ENCODE assay signal across 16 cellular contexts in genomic region chr16:85579199-85579598, GRCh38. TPM values are rescaled to one million over a fixed set of nuclear protein-coding genes. Genes with fewer than 3 reads are reported as not detected.
DNase-seq lines count a peak whose midpoint lies in the region; ATAC-seq and TF ChIP-seq lines count a peak whose summit lies in the region.
"Had no signal": no experiment of that assay in that cellular context is flagged by ENCODE, and none has a peak within 500 bp of the region (broad histone marks: within the 10 kb centered on the region; RNA-seq: fewer than 3 reads in every experiment).

No MANE protein-coding gene starts in this region.

- TF ChIP-seq POLR2A in transverse colon (IDR thresholded peaks at IDR 0.05) = no peak

- no peak overlapping the region for H4K8ac ChIP-seq in mesenchymal stem cell (ENCODE audit: low read length)

- intact Hi-C loops in colonic mucosa (cut with DNase I) (no loop called here), transverse colon (cut with DNase I; ENCODE audit: low total_unique reads) (no loop called here)

- no peak for ATAC-seq in GM21576 (IDR thresholded peaks at IDR 0.05; ENCODE audit: unreplicated experiment)
- ATAC-seq: heart left ventricle had no signal

- peak overlapping the region; percentile 4 for H3K4me3 ChIP-seq in HUES6 (ENCODE audit: low read depth, low read length)
- no peak overlapping the region for H3K4me3 ChIP-seq in colonic mucosa
- no peak overlapping the region for H3K4me3 ChIP-seq in mesenchymal stem cell (ENCODE audit: insufficient read depth in 1 of 2, low read depth in 1 of 2, low read length in 2 of 2)
- no peak overlapping the region for H3K4me3 ChIP-seq in transverse colon
- H3K4me3 ChIP-seq: heart left ventricle, stomach had no signal

- no peaks in the 10 kb centered on the region; the same call in 1 of the 2 replicates for H3K9me3 ChIP-seq in HUES6 (ENCODE audit: control insufficient read depth, insufficient read depth, low read depth, low read length)
- H3K9me3 ChIP-seq in colonic mucosa = no peaks in the 10 kb centered on the region
- H3K9me3 ChIP-seq in mesenchymal stem cell (ENCODE audit: control insufficient read depth, low read length) = no peaks in the 10 kb centered on the region
- no peaks in the 10 kb centered on the region for H3K9me3 ChIP-seq in transverse colon
- H3K9me3 ChIP-seq: heart left ventricle, stomach had no signal

- H3K4ac ChIP-seq in mesenchymal stem cell (ENCODE audit: low read depth in 1 of 2, low read length in 2 of 2) = peak overlapping the region in 1 of 2 experiments; percentile 61

- in situ Hi-C loops in transverse colon (cut with MboI; ENCODE audit: low pct_ligation_motif_present in 1 of 4, low pct_unique_long_range_greater_than_20kb in 1 of 4, low sequenced_read_pairs in 3 of 4) = no loop called here

- H2AK5ac ChIP-seq in mesenchymal stem cell (ENCODE audit: low read length, severe bottlenecking) = no peak overlapping the region

- no peak overlapping the region for H2BK12ac ChIP-seq in mesenchymal stem cell (ENCODE audit: low read length in 2 of 2)

- H2BK15ac ChIP-seq in mesenchymal stem cell (ENCODE audit: low read depth, poor library complexity, severe bottlenecking) = peak overlapping the region; percentile 20

- H3K27ac ChIP-seq in HUES6 (ENCODE audit: low read depth, low read length) (peak overlapping the region; percentile 20; the same call in 1 of the 2 replicates), colonic mucosa (peak overlapping the region; percentile 16), mesenchymal stem cell (ENCODE audit: low read length, poor library complexity, severe bottlenecking) (no peak overlapping the region), transverse colon (peak overlapping the region; percentile 4 to 57 (median 49))
- H3K27ac ChIP-seq: stomach had no signal

- no peak overlapping the region for H2AFZ ChIP-seq in mesenchymal stem cell (ENCODE audit: low read depth, low read length)

- H3K36me3 ChIP-seq in HUES6 (ENCODE audit: control insufficient read depth, insufficient read depth, low read length) (no peaks in the 10 kb centered on the region), colonic mucosa (no peaks in the 10 kb centered on the region), mesenchymal stem cell (ENCODE audit: control insufficient read depth in 1 of 2, insufficient read depth in 2 of 2, low read depth in 1 of 2, low read length in 2 of 2) (peaks cover 0 to 6% of the 10 kb centered on the region in 2 experiments), transverse colon (no peaks in the 10 kb centered on the region)
- H3K36me3 ChIP-seq: heart left ventricle, stomach had no signal

- peak overlapping the region; percentile 50 for H2BK120ac ChIP-seq in mesenchymal stem cell (ENCODE audit: low read depth, low read length)

- no peak for TF ChIP-seq CTCF in colonic mucosa (IDR thresholded peaks at IDR 0.05)
- no peak for TF ChIP-seq CTCF in transverse colon (IDR thresholded peaks at IDR 0.05)

- peaks cover 51% of the 10 kb centered on the region for H3K79me1 ChIP-seq in mesenchymal stem cell (replicated peaks; ENCODE audit: low read length, poor library complexity, severe bottlenecking)

- H4K91ac ChIP-seq in mesenchymal stem cell (ENCODE audit: low read length) = peak overlapping the region; percentile 91

- peaks cover 93% of the 10 kb centered on the region for H3K4me1 ChIP-seq in HUES6 (ENCODE audit: control insufficient read depth, insufficient read depth, low read length)
- peaks cover 23% of the 10 kb centered on the region for H3K4me1 ChIP-seq in colonic mucosa
- peaks cover 43% of the 10 kb centered on the region for H3K4me1 ChIP-seq in mesenchymal stem cell (ENCODE audit: control insufficient read depth, insufficient read depth, low read depth, low read length)
- peaks cover 17 to 85% (median 75%) of the 10 kb centered on the region in 4 donors for H3K4me1 ChIP-seq in transverse colon

- H3K9ac ChIP-seq in HUES6 (ENCODE audit: low read length) = peak overlapping the region; percentile 50
- no peak overlapping the region for H3K9ac ChIP-seq in colonic mucosa (ENCODE audit: low read depth in 2 of 2, low read length in 2 of 2)
- H3K9ac ChIP-seq in mesenchymal stem cell (ENCODE audit: low read length) = no peak overlapping the region

- H2BK5ac ChIP-seq in mesenchymal stem cell (ENCODE audit: low read depth, low read length, poor library complexity, severe bottlenecking) = no peak overlapping the region

- peak overlapping the region; percentile 50 to 91 for H3K18ac ChIP-seq in mesenchymal stem cell (ENCODE audit: low read depth in 1 of 2, low read length in 2 of 2)

- H3K27me3 ChIP-seq in HUES6 (ENCODE audit: control insufficient read depth, insufficient read depth, low read length) = peaks cover 39% of the 10 kb centered on the region
- no peaks in the 10 kb centered on the region for H3K27me3 ChIP-seq in colonic mucosa
- no peaks in the 10 kb centered on the region for H3K27me3 ChIP-seq in mesenchymal stem cell (ENCODE audit: control insufficient read depth in 1 of 2, insufficient read depth in 1 of 2, low read length in 2 of 2)
- H3K27me3 ChIP-seq in transverse colon = no peaks in the 10 kb centered on the region
- H3K27me3 ChIP-seq: heart left ventricle, stomach had no signal

- no peak overlapping the region for H3K14ac ChIP-seq in mesenchymal stem cell (ENCODE audit: low read length in 2 of 2)

- DNase-seq in colonic mucosa (no peak), mesenchymal stem cell (no peak), transverse colon (no peak), Kasumi-1 (lab: John Stamatoyannopoulos, UW) (no peak), cerebellar cortex (ENCODE audit: low spot score) (no peak)
- DNase-seq: activated T-cell treated with anti-CD3 and anti-CD28 coated beads for 4 hours, cerebellar nuclear complex, DND-41, erythroblast, heart left ventricle, NCI-H1694, NCI-H774, small intestine, stomach had no signal

- no peak overlapping the region for H3K23ac ChIP-seq in mesenchymal stem cell (ENCODE audit: low read length in 2 of 2)

- no peak for TF ChIP-seq EP300 in transverse colon (IDR thresholded peaks at IDR 0.05; ENCODE audit: low read depth)

- WGBS in mesenchymal stem cell = 34% methylated on average over 11 of the region's 12 CpGs
- WGBS in transverse colon (ENCODE audit: low coverage in 1 of 2), 2 donors = 54% methylated on average over 12 of the region's 12 CpGs; no CpG with 5 or more reads in 1 of the 2 donors

- H3K4me2 ChIP-seq in mesenchymal stem cell (ENCODE audit: low read length, poor library complexity, severe bottlenecking) = no peak overlapping the region

RNA-seq across cellular contexts. Expression of gene GSE1, which starts 33.9 kb away (rescaled TPM):
- total RNA-seq in colonic mucosa (100 to 1,000 TPM in 1 of 2 donors, 10 to 100 TPM in 1; 79.2 to 103 TPM), transverse colon (100 to 1,000 TPM; 100 to 139 (median 120) TPM)
- polyA plus RNA-seq in mesenchymal stem cell (2013, experiment 1 of 2) = 39.2 TPM
- 38.5 TPM for polyA plus RNA-seq in mesenchymal stem cell (2013, experiment 2 of 2)
